8 cellular contexts compared by ENCODE assay signal in genomic region chr3:49930241-49930690, GRCh38. TPM values are rescaled to one million over a fixed set of nuclear protein-coding genes. Genes with fewer than 3 reads are reported as not detected.
A peak's percentile ranks its signal among the peaks of the same experiment; 100 is the strongest.
DNase-seq lines count a peak whose midpoint lies in the region; ATAC-seq and TF ChIP-seq lines count a peak whose summit lies in the region.

No MANE protein-coding gene starts in this region.

- H3K36me3 Mint-ChIP-seq in activated CD8-positive, alpha-beta T cell treated with anti-CD3 and anti-CD28 coated beads, Interleukin-2, amount 10 ng/mL, durations not matched to agents 7 days and 5 days (ENCODE audit: low read depth): peaks cover 4% of the 10 kb centered on the region

- no peak for ATAC-seq in activated CD8-positive, alpha-beta T cell treated with anti-CD3 and anti-CD28 coated beads, Interleukin-2, amount 10 ng/mL, durations not matched to agents 7 days and 5 days
- no peak for ATAC-seq in activated CD4-positive, CD25-positive, alpha-beta regulatory T cell treated with anti-CD3 and anti-CD28 coated beads, Interleukin-2, amount 50 U/mL, for 24 hours

- CTCF ChIA-PET in HEK293 (lab: Yijun Ruan, JAX): interaction anchor here (0.6 to 0.9 kb wide), 5 partner anchors 12 to 191 kb away, joined by 3 to 5 read pairs (median 3); no protein-coding TSS in a partner anchor
- CTCF ChIA-PET in activated CD8-positive, alpha-beta T cell treated with anti-CD3 and anti-CD28 coated beads, Interleukin-2, amount 10 ng/mL, durations not matched to agents 7 days and 5 days (lab: Charles Lee): interaction anchor here (1.2 to 3.1 kb wide), 2 partner anchors 9 to 14 kb away, joined by 3 to 19 read pairs; partner anchors contain the start of gene RBM6

- H2AFZ ChIP-seq in hepatocyte: peak overlapping the region; percentile 87

- H3K4me1 Mint-ChIP-seq in activated CD8-positive, alpha-beta T cell treated with anti-CD3 and anti-CD28 coated beads, Interleukin-2, amount 10 ng/mL, durations not matched to agents 7 days and 5 days (ENCODE audit: low read depth): peaks cover 26% of the 10 kb centered on the region

- H3K27ac ChIP-seq in HEK293 (ENCODE audit: extremely low read depth, low read depth, low read length): peak overlapping the region; percentile 32; the same call in 1 of the 2 replicates
- peak overlapping the region; percentile 76 for H3K27ac ChIP-seq in hepatocyte
- peak overlapping the region in 20 of 21 experiments; percentile 66 to 91 (median 83) for H3K27ac ChIP-seq in skin epidermis

- H3K4me1 ChIP-seq in HEK293 (ENCODE audit: control insufficient read depth, insufficient read depth, low read length) (no peaks in the 10 kb centered on the region; the same call in 1 of the 2 replicates), hepatocyte (ENCODE audit: insufficient read depth) (peaks cover 9% of the 10 kb centered on the region)

- H3K9me3 ChIP-seq in HEK293 (ENCODE audit: control insufficient read depth, insufficient read depth, low read depth, low read length) (no peaks in the 10 kb centered on the region), hepatocyte (ENCODE audit: low read depth) (no peaks in the 10 kb centered on the region)

- H3K9me2 ChIP-seq in hepatocyte (replicated peaks; ENCODE audit: insufficient read depth): no peaks in the 10 kb centered on the region

- 64% methylated on average over 15 of the region's 15 CpGs for WGBS in hepatocyte (ENCODE audit: low lambda C conversion rate, missing lambda C conversion rate)

- POLR2A ChIA-PET in HEK293 (lab: Yijun Ruan, JAX): interaction anchor here (0.6 to 1.6 kb wide), 7 partner anchors 9 to 403 kb away, joined by 3 to 43 read pairs (median 3); partner anchors contain the start of gene RBM6
- POLR2A ChIA-PET in activated CD8-positive, alpha-beta T cell treated with anti-CD3 and anti-CD28 coated beads, Interleukin-2, amount 10 ng/mL, durations not matched to agents 7 days and 5 days (lab: Charles Lee): interaction anchor here (3.0 kb wide), 1 partner anchor 10 kb away, joined by 24 read pairs; the partner anchor contains the start of gene RBM6

- peak overlapping the region; percentile 80 for H3K4me3 Mint-ChIP-seq in activated CD8-positive, alpha-beta T cell treated with anti-CD3 and anti-CD28 coated beads, Interleukin-2, amount 10 ng/mL, durations not matched to agents 7 days and 5 days

- DNase-seq in activated CD8-positive, alpha-beta T cell treated with anti-CD3 and anti-CD28 coated beads, Interleukin-2, amount 10 ng/mL, durations not matched to agents 7 days and 5 days: no peak
- DNase-seq in hepatocyte (ENCODE audit: low spot score) (no peak), kidney glomerular epithelial cell (lab: John Stamatoyannopoulos, UW) (no peak), LoVo (ENCODE audit: low spot score) (no peak), GDM1 (lab: John Stamatoyannopoulos, UW) (no peak)

- H3K9me3 Mint-ChIP-seq in activated CD8-positive, alpha-beta T cell treated with anti-CD3 and anti-CD28 coated beads, Interleukin-2, amount 10 ng/mL, durations not matched to agents 7 days and 5 days (ENCODE audit: insufficient read depth): no peaks in the 10 kb centered on the region

- no peaks in the 10 kb centered on the region for H3K27me3 ChIP-seq in hepatocyte

- no peaks in the 10 kb centered on the region for H4K20me1 ChIP-seq in hepatocyte (ENCODE audit: insufficient read depth, poor library complexity, severe bottlenecking)

- peaks cover 12% of the 10 kb centered on the region for H3K79me2 ChIP-seq in hepatocyte

- H3K27ac Mint-ChIP-seq in activated CD8-positive, alpha-beta T cell treated with anti-CD3 and anti-CD28 coated beads, Interleukin-2, amount 10 ng/mL, durations not matched to agents 7 days and 5 days: peak overlapping the region; percentile 81

- no peak overlapping the region for H3K4me3 ChIP-seq in HEK293 (ENCODE audit: low read depth, low read length)
- peak overlapping the region; percentile 64 for H3K4me3 ChIP-seq in hepatocyte
- H3K4me3 ChIP-seq in skin epidermis: peak overlapping the region; percentile 53 to 95 (median 73)

- peak overlapping the region; percentile 69 for H3K4me2 ChIP-seq in hepatocyte

- H3K27me3 Mint-ChIP-seq in activated CD8-positive, alpha-beta T cell treated with anti-CD3 and anti-CD28 coated beads, Interleukin-2, amount 10 ng/mL, durations not matched to agents 7 days and 5 days (ENCODE audit: low read depth): no peaks in the 10 kb centered on the region

- H3K36me3 ChIP-seq in HEK293 (ENCODE audit: control insufficient read depth in 2 of 2, insufficient read depth in 1 of 2, low read length in 2 of 2) (no peaks in the 10 kb centered on the region), hepatocyte (replicated peaks; ENCODE audit: insufficient read depth, low read depth) (no peaks in the 10 kb centered on the region)

- TF ChIP-seq CTCF in HEK293 (tag by site-specific recombination; IDR thresholded peaks at IDR 0.05) (no peak), hepatocyte (IDR thresholded peaks at IDR 0.05; ENCODE audit: poor library complexity) (no peak)

TF ChIP-seq in HEK293, 187 proteins besides CTCF, POLR2A, EP300 and RAD21 (continues in another document):
- TF ChIP-seq ZNF223 (tag by site-specific recombination; IDR thresholded peaks at IDR 0.05) (no peak), SP3 (tag by site-specific recombination; IDR thresholded peaks at IDR 0.05) (no peak), ZNF324 (tag by site-specific recombination; IDR thresholded peaks at IDR 0.05) (no peak), ZBTB21 (tag by site-specific recombination; IDR thresholded peaks at IDR 0.05) (no peak), ZBTB20 (tag by site-specific recombination; IDR thresholded peaks at IDR 0.05) (no peak), ZNF292 (tag by site-specific recombination; IDR thresholded peaks at IDR 0.05; ENCODE audit: borderline replicate concordance, low read depth) (no peak), SCRT2 (tag by site-specific recombination; IDR thresholded peaks at IDR 0.05) (no peak), TSHZ1 (tag by site-specific recombination; IDR thresholded peaks at IDR 0.05; ENCODE audit: borderline replicate concordance) (no peak)
- TF ChIP-seq, protein P1, sequence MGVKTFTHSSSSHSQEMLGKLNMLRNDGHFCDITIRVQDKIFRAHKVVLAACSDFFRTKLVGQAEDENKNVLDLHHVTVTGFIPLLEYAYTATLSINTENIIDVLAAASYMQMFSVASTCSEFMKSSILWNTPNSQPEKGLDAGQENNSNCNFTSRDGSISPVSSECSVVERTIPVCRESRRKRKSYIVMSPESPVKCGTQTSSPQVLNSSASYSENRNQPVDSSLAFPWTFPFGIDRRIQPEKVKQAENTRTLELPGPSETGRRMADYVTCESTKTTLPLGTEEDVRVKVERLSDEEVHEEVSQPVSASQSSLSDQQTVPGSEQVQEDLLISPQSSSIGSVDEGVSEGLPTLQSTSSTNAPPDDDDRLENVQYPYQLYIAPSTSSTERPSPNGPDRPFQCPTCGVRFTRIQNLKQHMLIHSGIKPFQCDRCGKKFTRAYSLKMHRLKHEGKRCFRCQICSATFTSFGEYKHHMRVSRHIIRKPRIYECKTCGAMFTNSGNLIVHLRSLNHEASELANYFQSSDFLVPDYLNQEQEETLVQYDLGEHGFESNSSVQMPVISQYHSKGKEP (tag by site-specific recombination; IDR thresholded peaks at IDR 0.05): no peak

RNA-seq across cellular contexts. Expression of gene MON1A, which starts 0.7 kb away (rescaled TPM):
- 10 to 100 TPM; 13.4 to 15.0 TPM for total RNA-seq in activated CD8-positive, alpha-beta T cell treated with anti-CD3 and anti-CD28 coated beads, Interleukin-2, amount 10 ng/mL, durations not matched to agents 7 days and 5 days
- total RNA-seq in hepatocyte: 10.7 and 13.6 TPM in 2 replicates
- 9.5 and 11.5 TPM in 2 replicates for polyA plus RNA-seq in hepatocyte

RNA-seq across cellular contexts. Expression of gene RBM6, which starts 9.7 kb away (rescaled TPM):
- 100 to 1,000 TPM; 104 to 112 TPM for total RNA-seq in activated CD8-positive, alpha-beta T cell treated with anti-CD3 and anti-CD28 coated beads, Interleukin-2, amount 10 ng/mL, durations not matched to agents 7 days and 5 days
- 59.6 and 69.0 TPM in 2 replicates for total RNA-seq in hepatocyte
- 47.2 and 78.5 TPM in 2 replicates for polyA plus RNA-seq in hepatocyte

RNA-seq across cellular contexts. Expression of gene MST1R, which starts 26.6 kb away (rescaled TPM):
- total RNA-seq in activated CD8-positive, alpha-beta T cell treated with anti-CD3 and anti-CD28 coated beads, Interleukin-2, amount 10 ng/mL, durations not matched to agents 7 days and 5 days: 1 to 10 TPM; 3.2 to 3.9 TPM
- 7.5 and 8.7 TPM in 2 replicates for total RNA-seq in hepatocyte
- 5.3 and 12.1 TPM in 2 replicates for polyA plus RNA-seq in hepatocyte

Comparison
In these comparisons a context has a peak if more than half of its experiments do, and no peak if none do; other contexts are left out.
1. H3K27ac ChIP-seq: peak in every context shown above with its lines; median percentile 83 in skin epidermis; 76 in hepatocyte; 32 in HEK293.